In genomic region chr10:97319671-97320479, GRCh38 we compare ENCODE assay signal across 8 cellular contexts. TPM values are rescaled to one million over a fixed set of nuclear protein-coding genes. Genes with fewer than 3 reads are reported as not detected.
A peak's percentile ranks its signal among the peaks of the same experiment; 100 is the strongest.
DNase-seq lines count a peak whose midpoint lies in the region; ATAC-seq, FAIRE-seq and TF ChIP-seq lines count a peak whose summit lies in the region.

No MANE protein-coding gene starts in this region.

- H4K12ac ChIP-seq in trophoblast cell (ENCODE audit: low read depth, low read length), result no peak overlapping the region

- no peak overlapping the region for H2AK5ac ChIP-seq in trophoblast cell (ENCODE audit: low read length)

- intact Hi-C loops in heart left ventricle (cut with DNase I), result loop anchor here in 6 of 10 donors (1.0 to 10.0 kb wide), 9 partner anchors 13 to 45 kb away; partner anchors contain the start of genes ARHGAP19 (in 1 of the 6) and FRAT2 (in 1 of the 6)

- peak overlapping the region; percentile 77 for H3K4me2 ChIP-seq in trophoblast cell (ENCODE audit: low read length)

- no peak overlapping the region for H3K4ac ChIP-seq in trophoblast cell (ENCODE audit: low read depth, low read length)

- TF ChIP-seq POLR2A in heart left ventricle (IDR thresholded peaks at IDR 0.05), result no peak

- peaks cover 15% of the 10 kb centered on the region for H3K4me1 ChIP-seq in SJSA1 (replicated peaks)
- H3K4me1 ChIP-seq in heart left ventricle, result peaks cover 0 to 50% (median 20%) of the 10 kb centered on the region in 12 donors
- peaks cover 11 to 13% of the 10 kb centered on the region in 2 experiments for H3K4me1 ChIP-seq in trophoblast cell (ENCODE audit: control insufficient read depth in 1 of 2, insufficient read depth in 2 of 2, low read length in 2 of 2)

- no peak for TF ChIP-seq CTCF in heart left ventricle (IDR thresholded peaks at IDR 0.05)

- DNase-seq in NCI-H146 (lab: John Stamatoyannopoulos, UW) (peak; percentile 50), NCI-H146 treated with DMSO at 0.1 percent for 48 hours (lab: John Stamatoyannopoulos, UW; ENCODE audit: unreplicated experiment) (no peak), SJSA1 (ENCODE audit: low read depth in 1 of 2, low spot score in 2 of 2) (peak; percentile 54 to 62), heart left ventricle (peak; percentile 51 to 86 (median 58)), trophoblast cell (peak in 1 of 2 donors; percentile 46), urothelium cell line (ENCODE audit: low spot score) (peak; percentile 56)
- peak; percentile 60 to 67 for DNase-seq in activated naive CD4-positive, alpha-beta T cell treated with anti-CD3 and anti-CD28 coated beads, Interleukin-2, amount 50 U/mL, for 72 hours (ENCODE audit: low spot score in 2 of 2)

- H3K79me1 ChIP-seq in trophoblast cell (ENCODE audit: low read length), result peaks cover 4% of the 10 kb centered on the region

- no peak for FAIRE-seq in urothelium cell line (lab: Jason Lieb, UNC)

- H2AFZ ChIP-seq in trophoblast cell (ENCODE audit: insufficient read depth, low read length, poor library complexity), result peak overlapping the region; percentile 58

- no peak overlapping the region for H2BK12ac ChIP-seq in trophoblast cell (ENCODE audit: low read length)

- H3K9ac ChIP-seq in trophoblast cell (ENCODE audit: low read length), result peak overlapping the region; percentile 18

- H4K8ac ChIP-seq in trophoblast cell (ENCODE audit: low read depth, low read length), result no peak overlapping the region

- no peak overlapping the region for H3K14ac ChIP-seq in trophoblast cell (ENCODE audit: low read length)

- H3K27ac ChIP-seq in SJSA1, result no peak overlapping the region
- H3K27ac ChIP-seq in heart left ventricle, result peak overlapping the region; percentile 93 to 100 (median 98)
- H3K27ac ChIP-seq in trophoblast cell (ENCODE audit: low read depth, low read length), result no peak overlapping the region

- peaks cover 2% of the 10 kb centered on the region for H3K79me2 ChIP-seq in trophoblast cell (ENCODE audit: control insufficient read depth, insufficient read depth, low read length, poor library complexity)

- peak overlapping the region; percentile 46 to 85 for H3K27ac Mint-ChIP-seq in activated naive CD4-positive, alpha-beta T cell treated with anti-CD3 and anti-CD28 coated beads, Interleukin-2, amount 50 U/mL, for 72 hours

- 0 to 1% (median 0%) methylated on average over 21 to 83 of the region's 83 CpGs for WGBS in heart left ventricle, 4 donors
- no CpG with 5 or more reads among the region's 83 CpGs for WGBS in trophoblast cell (ENCODE audit: extremely low coverage, insufficient coverage, insufficient read length)

- H3K36me3 Mint-ChIP-seq in activated naive CD4-positive, alpha-beta T cell treated with anti-CD3 and anti-CD28 coated beads, Interleukin-2, amount 50 U/mL, for 72 hours, result peaks cover 0 to 8% of the 10 kb centered on the region in 2 donors

- no peak overlapping the region for H2BK5ac ChIP-seq in trophoblast cell (ENCODE audit: low read depth, low read length, poor library complexity)

- peak overlapping the region; percentile 88 for H3K4me3 ChIP-seq in SJSA1
- peak overlapping the region; percentile 66 to 98 (median 84) for H3K4me3 ChIP-seq in heart left ventricle
- H3K4me3 ChIP-seq in trophoblast cell (ENCODE audit: low read depth, low read length), result peak overlapping the region; percentile 96

- H3K9me3 Mint-ChIP-seq in activated naive CD4-positive, alpha-beta T cell treated with anti-CD3 and anti-CD28 coated beads, Interleukin-2, amount 50 U/mL, for 72 hours, result no peaks in the 10 kb centered on the region

- H3K27me3 ChIP-seq in SJSA1 (replicated peaks) (no peaks in the 10 kb centered on the region), heart left ventricle (no peaks in the 10 kb centered on the region), trophoblast cell (ENCODE audit: insufficient read depth, low read length) (peaks cover 21% of the 10 kb centered on the region)

- H3K23ac ChIP-seq in trophoblast cell (ENCODE audit: low read length), result no peak overlapping the region

- ATAC-seq in HG03064 (IDR thresholded peaks at IDR 0.05; ENCODE audit: low read depth, unreplicated experiment), result peak; percentile 24
- ATAC-seq in activated naive CD4-positive, alpha-beta T cell treated with anti-CD3 and anti-CD28 coated beads, Interleukin-2, amount 50 U/mL, for 72 hours, result peak; percentile 46 to 57
- ATAC-seq in heart left ventricle, result peak in 3 of 4 donors; percentile 42 to 52 (median 49)

- no peak overlapping the region for H2BK120ac ChIP-seq in trophoblast cell (ENCODE audit: insufficient read depth, low read length, poor library complexity)

- H3K18ac ChIP-seq in trophoblast cell (ENCODE audit: low read length), result no peak overlapping the region

- no peaks in the 10 kb centered on the region for H3K36me3 ChIP-seq in SJSA1
- no peaks in the 10 kb centered on the region for H3K36me3 ChIP-seq in heart left ventricle
- H3K36me3 ChIP-seq in trophoblast cell (ENCODE audit: control insufficient read depth in 1 of 2, insufficient read depth in 2 of 2, low read length in 2 of 2), result no peaks in the 10 kb centered on the region

- no peak overlapping the region for H4K91ac ChIP-seq in trophoblast cell (ENCODE audit: low read depth, low read length)

- H3K9me3 ChIP-seq in SJSA1 (replicated peaks), result no peaks in the 10 kb centered on the region
- H3K9me3 ChIP-seq in heart left ventricle, result no peaks in the 10 kb centered on the region
- peaks cover 3% of the 10 kb centered on the region for H3K9me3 ChIP-seq in trophoblast cell (ENCODE audit: insufficient read depth, low read depth, low read length)

RNA-seq across cellular contexts. Expression of gene FRAT1, which starts 0.8 kb away (rescaled TPM):
- total RNA-seq in SJSA1 (2014; rRNA removed; shearing (Covaris generic)), result 1.7 and 2.2 TPM in 2 replicates
- 1 to 10 TPM; 2.7 to 4.0 TPM for total RNA-seq in activated naive CD4-positive, alpha-beta T cell treated with anti-CD3 and anti-CD28 coated beads, Interleukin-2, amount 50 U/mL, for 72 hours
- total RNA-seq in heart left ventricle, result 1 to 10 TPM; 2.0 to 5.2 (median 4.4) TPM
- 1 to 10 TPM; 1.1 to 2.0 TPM for polyA plus RNA-seq in heart left ventricle
- polyA plus RNA-seq in trophoblast cell (2013), result 0.60 and 0.77 TPM in 2 replicates

RNA-seq across cellular contexts. Expression of gene FRAT2, which starts 14.7 kb away (rescaled TPM):
- total RNA-seq in SJSA1 (2014; rRNA removed; shearing (Covaris generic)), result 6.4 and 6.9 TPM in 2 replicates
- 10 to 100 TPM in 1 of 2 donors, 1 to 10 TPM in 1; 6.9 to 12.5 TPM for total RNA-seq in activated naive CD4-positive, alpha-beta T cell treated with anti-CD3 and anti-CD28 coated beads, Interleukin-2, amount 50 U/mL, for 72 hours
- 10 to 100 TPM in 1 of 9 donors, 1 to 10 TPM in 8; 4.4 to 12.4 (median 7.5) TPM for total RNA-seq in heart left ventricle
- 1 to 10 TPM; 3.4 to 4.6 TPM for polyA plus RNA-seq in heart left ventricle
- 6.7 and 6.8 TPM in 2 replicates for polyA plus RNA-seq in trophoblast cell (2013)

RNA-seq across cellular contexts. Expression of gene ARHGAP19, which starts 27.4 kb away (rescaled TPM):
- 18.5 and 20.6 TPM in 2 replicates for total RNA-seq in SJSA1 (2014; rRNA removed; shearing (Covaris generic))
- total RNA-seq in activated naive CD4-positive, alpha-beta T cell treated with anti-CD3 and anti-CD28 coated beads, Interleukin-2, amount 50 U/mL, for 72 hours, result 10 to 100 TPM; 45.4 to 79.5 TPM
- 1 to 10 TPM; 3.0 to 7.4 (median 4.1) TPM for total RNA-seq in heart left ventricle
- polyA plus RNA-seq in heart left ventricle, result 1 to 10 TPM; 1.1 to 2.7 TPM
- polyA plus RNA-seq in trophoblast cell (2013), result 12.1 and 12.8 TPM in 2 replicates

Comparison
In these comparisons a context has a peak if more than half of its experiments do, and no peak if none do; other contexts are left out.
1. H3K27ac ChIP-seq: peak in heart left ventricle (12 of 12); none in SJSA1 (single experiment) and trophoblast cell (single experiment).
2. Peak in every context shown above with its lines, with median percentiles within 50 percentile points of each other: ATAC-seq and H3K4me3 ChIP-seq.